10 cellular contexts compared by ENCODE assay signal in the genomic region with DNA sequence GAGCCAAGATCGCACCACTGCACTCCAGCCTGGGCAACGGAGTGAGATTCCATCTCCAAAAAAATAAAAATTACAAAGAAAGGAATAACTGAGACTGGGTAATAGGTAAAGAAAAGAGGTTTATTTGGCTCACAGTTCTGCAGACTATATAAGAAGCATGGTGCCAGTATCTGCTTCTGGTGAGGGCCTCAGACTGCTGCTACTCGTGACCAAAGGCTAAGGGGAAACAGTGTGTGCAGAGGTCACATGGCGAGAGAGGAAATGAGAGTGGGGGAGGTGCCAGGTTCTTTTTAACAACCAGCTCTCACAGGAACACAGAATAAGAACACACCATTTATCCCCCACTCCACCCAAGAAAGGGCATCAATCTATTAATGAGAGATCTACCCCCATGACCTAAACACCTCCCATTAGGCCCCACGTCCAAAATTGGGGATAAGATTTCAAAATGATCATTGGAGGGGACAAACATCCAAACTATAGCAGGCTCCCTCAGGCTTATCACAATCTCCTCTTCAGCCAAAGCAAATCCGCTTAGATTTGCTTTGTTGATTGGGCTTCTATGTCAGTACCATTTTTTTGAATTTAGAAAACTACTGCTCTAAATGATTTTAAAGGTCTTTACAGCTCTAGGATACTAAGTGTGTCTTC.
DNase-seq lines count a peak whose midpoint lies in the region; ATAC-seq and TF ChIP-seq lines count a peak whose summit lies in the region.
"Had no signal": no experiment of that assay in that cellular context is flagged by ENCODE, and none has a peak within 500 bp of the region (broad histone marks: within the 10 kb centered on the region; RNA-seq: fewer than 3 reads in every experiment).

No MANE protein-coding gene starts in this region.

- H3K4me2 ChIP-seq in Loucy (ENCODE audit: low read depth, low read length, poor library complexity, severe bottlenecking), result peak overlapping the region; percentile 62

- H3K4me3 ChIP-seq in Loucy (ENCODE audit: low read length, poor library complexity, severe bottlenecking) (peak overlapping the region; percentile 25), suprapubic skin (no peak overlapping the region)

- H3K27me3 ChIP-seq in Loucy (ENCODE audit: insufficient read depth, low read length, poor library complexity, severe bottlenecking) (no peaks in the 10 kb centered on the region), suprapubic skin (no peaks in the 10 kb centered on the region)

- no peaks in the 10 kb centered on the region for H3K36me3 ChIP-seq in Loucy (ENCODE audit: insufficient read depth, low read length)
- H3K36me3 ChIP-seq in suprapubic skin, result no peaks in the 10 kb centered on the region

- peak in 2 of 3 experiments; percentile 62 to 85 for DNase-seq in NCI-H1417 (lab: John Stamatoyannopoulos, UW)
- no peak for DNase-seq in NCI-H1417 treated with DMSO at 0.1 percent for 48 hours (lab: John Stamatoyannopoulos, UW)
- no peak for DNase-seq in WTC11 (ENCODE audit: low spot score)
- DNase-seq in nephron progenitor cell, result no peak
- DNase-seq in GM19238 (ENCODE audit: insufficient read length, low spot score), result no peak
- DNase-seq in suprapubic skin (ENCODE audit: low spot score in 2 of 2), result no peak
- no peak for DNase-seq in cerebellar nuclear complex (lab: John Stamatoyannopoulos, UW)
- DNase-seq: HCEC 1CT, SIG-M5 had no signal

- ATAC-seq in WTC11, result peak; percentile 9; the same call in 1 of the 2 replicates

- H3K79me2 ChIP-seq in Loucy (ENCODE audit: insufficient read depth, low read length), result no peaks in the 10 kb centered on the region

- 81% methylated on average over 6 of the region's 6 CpGs for WGBS in suprapubic skin

- TF ChIP-seq POLR2A in suprapubic skin (IDR thresholded peaks at IDR 0.05), result no peak

- TF ChIP-seq EP300 in suprapubic skin (IDR thresholded peaks at IDR 0.05), result no peak

- H3K9ac ChIP-seq in Loucy (ENCODE audit: low read depth, low read length, poor library complexity, severe bottlenecking), result peak overlapping the region; percentile 48

- H3K9me3 ChIP-seq in Loucy (ENCODE audit: insufficient read depth, low read depth, low read length) (no peaks in the 10 kb centered on the region), suprapubic skin (no peaks in the 10 kb centered on the region)

- H3K4me1 Mint-ChIP-seq in WTC11 (peaks cover 59% of the 10 kb centered on the region), nephron progenitor cell (peaks cover 50% of the 10 kb centered on the region)

- H3K27me3 Mint-ChIP-seq in WTC11 (ENCODE audit: low read depth) (no peaks in the 10 kb centered on the region), nephron progenitor cell (ENCODE audit: low read depth, poor library complexity) (no peaks in the 10 kb centered on the region)

- no peaks in the 10 kb centered on the region for H3K9me2 ChIP-seq in Loucy (replicated peaks; ENCODE audit: low read depth, low read length)

- H3K4me1 ChIP-seq in Loucy (ENCODE audit: insufficient read depth, low read length, poor library complexity, severe bottlenecking), result peaks cover 52% of the 10 kb centered on the region
- peaks cover 7% of the 10 kb centered on the region for H3K4me1 ChIP-seq in suprapubic skin

- H3K4me3 Mint-ChIP-seq in WTC11 (no peak overlapping the region), nephron progenitor cell (no peak overlapping the region)

- POLR2A ChIA-PET in WTC11 (lab: Charles Lee), result no interaction called here

- no peaks in the 10 kb centered on the region for H4K20me1 ChIP-seq in Loucy (ENCODE audit: insufficient read depth, low read length, poor library complexity, severe bottlenecking)

- H3F3A ChIP-seq in Loucy (ENCODE audit: low read depth), result no peaks in the 10 kb centered on the region

- CTCF ChIA-PET in WTC11 (lab: Charles Lee), result no interaction called here

- 0 out of 2 replicates have a peak overlapping the region, but pooled peaks have one; percentile 18 for H3K27ac Mint-ChIP-seq in WTC11
- peak overlapping the region; percentile 90 for H3K27ac Mint-ChIP-seq in nephron progenitor cell

- no peak overlapping the region for H3K27ac ChIP-seq in suprapubic skin

- H2AFZ ChIP-seq in Loucy (ENCODE audit: low read length), result peak overlapping the region; percentile 57

- H3K36me3 Mint-ChIP-seq in WTC11 (no peaks in the 10 kb centered on the region), nephron progenitor cell (ENCODE audit: low read depth) (no peaks in the 10 kb centered on the region)

- TF ChIP-seq CTCF in Loucy (conservative IDR thresholded peaks at IDR 0.05; ENCODE audit: low read length) (no peak), WTC11 (IDR thresholded peaks at IDR 0.05) (no peak), nephron progenitor cell (IDR thresholded peaks at IDR 0.05) (no peak), suprapubic skin (IDR thresholded peaks at IDR 0.05) (no peak)

- peaks cover 3% of the 10 kb centered on the region; the same call in 1 of the 2 replicates for H3K9me3 Mint-ChIP-seq in WTC11
- peaks cover 16% of the 10 kb centered on the region for H3K9me3 Mint-ChIP-seq in nephron progenitor cell

TF ChIP-seq in WTC11, 78 proteins besides CTCF, POLR2A, EP300 and RAD21 (continues in another document):
- TF ChIP-seq JUN (CRISPR knock-in tag; IDR thresholded peaks at IDR 0.05) (no peak), USF1 (CRISPR knock-in tag; IDR thresholded peaks at IDR 0.05) (peak; percentile 71), ZNF232 (CRISPR knock-in tag; IDR thresholded peaks at IDR 0.05) (no peak), ZNF263 (CRISPR knock-in tag; IDR thresholded peaks at IDR 0.05; ENCODE audit: low read depth) (no peak), CREM (CRISPR knock-in tag; IDR thresholded peaks at IDR 0.05) (no peak), E2F4 (CRISPR knock-in tag; IDR thresholded peaks at IDR 0.05; ENCODE audit: borderline replicate concordance, low read depth) (no peak), MYBL2 (CRISPR knock-in tag; IDR thresholded peaks at IDR 0.05) (no peak), ETV6 (CRISPR knock-in tag; IDR thresholded peaks at IDR 0.05) (no peak), EMX1 (CRISPR knock-in tag; IDR thresholded peaks at IDR 0.05) (no peak), NR2C2 (CRISPR knock-in tag; IDR thresholded peaks at IDR 0.05) (no peak), E2F5 (CRISPR knock-in tag; IDR thresholded peaks at IDR 0.05) (no peak)
- TF ChIP-seq, protein P1, sequence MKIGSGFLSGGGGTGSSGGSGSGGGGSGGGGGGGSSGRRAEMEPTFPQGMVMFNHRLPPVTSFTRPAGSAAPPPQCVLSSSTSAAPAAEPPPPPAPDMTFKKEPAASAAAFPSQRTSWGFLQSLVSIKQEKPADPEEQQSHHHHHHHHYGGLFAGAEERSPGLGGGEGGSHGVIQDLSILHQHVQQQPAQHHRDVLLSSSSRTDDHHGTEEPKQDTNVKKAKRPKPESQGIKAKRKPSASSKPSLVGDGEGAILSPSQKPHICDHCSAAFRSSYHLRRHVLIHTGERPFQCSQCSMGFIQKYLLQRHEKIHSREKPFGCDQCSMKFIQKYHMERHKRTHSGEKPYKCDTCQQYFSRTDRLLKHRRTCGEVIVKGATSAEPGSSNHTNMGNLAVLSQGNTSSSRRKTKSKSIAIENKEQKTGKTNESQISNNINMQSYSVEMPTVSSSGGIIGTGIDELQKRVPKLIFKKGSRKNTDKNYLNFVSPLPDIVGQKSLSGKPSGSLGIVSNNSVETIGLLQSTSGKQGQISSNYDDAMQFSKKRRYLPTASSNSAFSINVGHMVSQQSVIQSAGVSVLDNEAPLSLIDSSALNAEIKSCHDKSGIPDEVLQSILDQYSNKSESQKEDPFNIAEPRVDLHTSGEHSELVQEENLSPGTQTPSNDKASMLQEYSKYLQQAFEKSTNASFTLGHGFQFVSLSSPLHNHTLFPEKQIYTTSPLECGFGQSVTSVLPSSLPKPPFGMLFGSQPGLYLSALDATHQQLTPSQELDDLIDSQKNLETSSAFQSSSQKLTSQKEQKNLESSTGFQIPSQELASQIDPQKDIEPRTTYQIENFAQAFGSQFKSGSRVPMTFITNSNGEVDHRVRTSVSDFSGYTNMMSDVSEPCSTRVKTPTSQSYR (CRISPR knock-in tag; IDR thresholded peaks at IDR 0.05), result 0 out of 2 replicates have a peak, but pooled peaks have one; percentile 57
- TF ChIP-seq, protein P2, sequence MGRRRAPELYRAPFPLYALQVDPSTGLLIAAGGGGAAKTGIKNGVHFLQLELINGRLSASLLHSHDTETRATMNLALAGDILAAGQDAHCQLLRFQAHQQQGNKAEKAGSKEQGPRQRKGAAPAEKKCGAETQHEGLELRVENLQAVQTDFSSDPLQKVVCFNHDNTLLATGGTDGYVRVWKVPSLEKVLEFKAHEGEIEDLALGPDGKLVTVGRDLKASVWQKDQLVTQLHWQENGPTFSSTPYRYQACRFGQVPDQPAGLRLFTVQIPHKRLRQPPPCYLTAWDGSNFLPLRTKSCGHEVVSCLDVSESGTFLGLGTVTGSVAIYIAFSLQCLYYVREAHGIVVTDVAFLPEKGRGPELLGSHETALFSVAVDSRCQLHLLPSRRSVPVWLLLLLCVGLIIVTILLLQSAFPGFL (CRISPR knock-in tag; IDR thresholded peaks at IDR 0.05; ENCODE audit: borderline replicate concordance), result no peak

Comparison
In these comparisons a context has a peak if more than half of its experiments do, and no peak if none do; other contexts are left out.
1. DNase-seq: peak in NCI-H1417 (2 of 3); none in NCI-H1417 treated with DMSO at 0.1 percent for 48 hours (single experiment), WTC11 (single experiment), nephron progenitor cell (single experiment), GM19238 (single experiment), suprapubic skin (0 of 2) and cerebellar nuclear complex (0 of 2).